ENCODE assay signal across 4 cellular contexts in the genomic region with DNA sequence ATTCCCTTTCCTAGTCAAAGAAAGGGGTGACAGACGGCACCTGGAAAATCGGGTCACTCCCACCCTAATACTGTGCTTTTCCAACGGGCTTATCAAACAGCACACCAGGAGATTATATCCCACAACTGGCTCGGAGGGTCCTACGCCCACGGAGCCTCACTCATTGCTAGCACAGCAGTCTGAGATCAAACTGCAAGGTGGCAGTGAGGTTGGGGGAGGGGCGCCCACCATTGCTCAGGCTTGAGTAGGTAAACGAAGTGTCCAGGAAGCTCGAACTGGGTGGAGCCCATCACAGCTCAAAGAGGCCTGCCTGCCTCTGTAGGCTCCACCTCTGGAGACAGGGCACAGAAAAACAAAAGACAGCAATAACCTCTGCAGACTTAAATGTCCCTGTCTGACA. TPM values are rescaled to one million over a fixed set of nuclear protein-coding genes. Genes with fewer than 3 reads are reported as not detected.
"Had no signal": no experiment of that assay in that cellular context is flagged by ENCODE, and none has a peak within 500 bp of the region (broad histone marks: within the 10 kb centered on the region; RNA-seq: fewer than 3 reads in every experiment).

No MANE protein-coding gene starts in this region.

RNA-seq across cellular contexts. Expression of a gene that starts 42.9 kb away (rescaled TPM):
- total RNA-seq: HepG2, HT-29, IMR-90, K562 had no signal
- polyA plus RNA-seq: IMR-90, K562 had no signal
